Comparison of ENCODE assay signal across 23 cellular contexts in the genomic region with DNA sequence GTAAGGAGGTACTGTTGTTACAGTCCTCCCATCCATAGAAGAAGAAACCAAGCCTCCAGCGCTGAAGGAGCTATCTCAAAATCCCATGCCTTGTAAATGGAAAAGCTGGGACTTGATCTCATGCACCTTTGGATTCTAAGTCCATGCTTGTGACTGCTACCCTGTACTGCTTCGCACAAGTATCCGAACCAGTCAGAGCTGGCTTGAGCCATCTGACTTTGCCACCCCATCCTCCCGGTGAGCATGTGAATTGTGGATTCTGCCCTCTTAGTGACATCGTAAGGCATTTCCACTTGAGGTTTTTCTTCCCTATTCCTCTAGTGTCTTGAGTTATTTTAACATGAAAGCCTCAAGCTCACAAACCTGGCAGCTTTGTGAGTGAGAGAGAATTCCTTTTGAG. TPM values are rescaled to one million over a fixed set of nuclear protein-coding genes. Genes with fewer than 3 reads are reported as not detected.
DNase-seq lines count a peak whose midpoint lies in the region; ATAC-seq and TF ChIP-seq lines count a peak whose summit lies in the region.
"Had no signal": no experiment of that assay in that cellular context is flagged by ENCODE, and none has a peak within 500 bp of the region (broad histone marks: within the 10 kb centered on the region; RNA-seq: fewer than 3 reads in every experiment).

No MANE protein-coding gene starts in this region.

- H3K9me3 ChIP-seq in right atrium auricular region (no peaks in the 10 kb centered on the region), gastroesophageal sphincter (no peaks in the 10 kb centered on the region), sigmoid colon (no peaks in the 10 kb centered on the region), testis (no peaks in the 10 kb centered on the region)
- H3K9me3 ChIP-seq: A549, BE2C, MG63 had no signal

- WGBS in gastroesophageal sphincter (ENCODE audit: low coverage in 1 of 2), 2 donors, result 20 to 37% methylated on average over 4 of the region's 5 CpGs
- WGBS in sigmoid colon, 2 donors, result 85 to 88% methylated on average over 5 of the region's 5 CpGs
- 63% methylated on average over 5 of the region's 5 CpGs for WGBS in urinary bladder
- WGBS in testis, 2 donors, result 88 to 91% methylated on average over 4 to 5 of the region's 5 CpGs

- H3K4me3 ChIP-seq in right atrium auricular region (no peak overlapping the region), gastroesophageal sphincter (peak overlapping the region in 1 of 2 donors; percentile 38), sigmoid colon (peak overlapping the region in 3 of 4 donors; percentile 15 to 39 (median 23)), urinary bladder (ENCODE audit: low read depth, low read length) (peak overlapping the region; percentile 1), testis (no peak overlapping the region)
- H3K4me3 ChIP-seq: A549, GM23248, K562, MG63 had no signal

- H3K4me1 ChIP-seq in right atrium auricular region (peaks cover 0 to 63% of the 10 kb centered on the region in 2 donors), gastroesophageal sphincter (peaks cover 3 to 96% (median 8%) of the 10 kb centered on the region in 3 donors), sigmoid colon (peaks cover 0 to 90% (median 72%) of the 10 kb centered on the region in 4 donors), urinary bladder (ENCODE audit: insufficient read depth) (no peaks in the 10 kb centered on the region), testis (no peaks in the 10 kb centered on the region)
- H3K4me1 ChIP-seq: A549, BE2C had no signal

- TF ChIP-seq CTCF in right atrium auricular region (IDR thresholded peaks at IDR 0.05), result no peak
- TF ChIP-seq CTCF in gastroesophageal sphincter (IDR thresholded peaks at IDR 0.05), result no peak
- TF ChIP-seq CTCF in sigmoid colon (IDR thresholded peaks at IDR 0.05), result no peak
- TF ChIP-seq CTCF in testis (IDR thresholded peaks at IDR 0.05), result no peak

- H3K27ac ChIP-seq in right atrium auricular region, result peak overlapping the region; percentile 79 to 81
- peak overlapping the region; percentile 88 to 96 (median 91) for H3K27ac ChIP-seq in gastroesophageal sphincter
- peak overlapping the region; percentile 78 to 88 (median 81) for H3K27ac ChIP-seq in sigmoid colon
- H3K27ac ChIP-seq in urinary bladder (ENCODE audit: low read depth), result peak overlapping the region; percentile 24
- H3K27ac ChIP-seq in testis, result no peak overlapping the region
- H3K27ac ChIP-seq: A549, GM23248 had no signal

- no peaks in the 10 kb centered on the region for H3K36me3 ChIP-seq in right atrium auricular region
- no peaks in the 10 kb centered on the region for H3K36me3 ChIP-seq in gastroesophageal sphincter
- H3K36me3 ChIP-seq in sigmoid colon, result no peaks in the 10 kb centered on the region
- no peaks in the 10 kb centered on the region for H3K36me3 ChIP-seq in urinary bladder (ENCODE audit: insufficient read depth)
- H3K36me3 ChIP-seq in testis (ENCODE audit: low read depth, missing control alignments), result no peaks in the 10 kb centered on the region
- H3K36me3 ChIP-seq: BE2C, MG63 had no signal

- ATAC-seq in left cardiac atrium (no peak), gastroesophageal sphincter (peak; percentile 61)
- ATAC-seq: A549, K562 had no signal

- TF ChIP-seq EP300 in gastroesophageal sphincter (IDR thresholded peaks at IDR 0.05) (no peak), sigmoid colon (IDR thresholded peaks at IDR 0.05) (no peak)

- intact Hi-C loops in left cardiac atrium (cut with DNase I), result loop anchor here (5.0 to 10.0 kb wide), 2 partner anchors 51 to 54 kb away; no protein-coding TSS in a partner anchor
- intact Hi-C loops in sigmoid colon (cut with DNase I), result loop anchor here (5.0 kb wide), 2 partner anchors 46 to 259 kb away; no protein-coding TSS in a partner anchor
- intact Hi-C loops in testis (cut with DNase I; ENCODE audit: low total_unique reads), result no loop called here

- H3K27me3 ChIP-seq in right atrium auricular region (no peaks in the 10 kb centered on the region), gastroesophageal sphincter (no peaks in the 10 kb centered on the region), sigmoid colon (no peaks in the 10 kb centered on the region), testis (no peaks in the 10 kb centered on the region)
- H3K27me3 ChIP-seq: BE2C, MG63 had no signal

- TF ChIP-seq POLR2A in gastroesophageal sphincter (IDR thresholded peaks at IDR 0.05) (no peak), sigmoid colon (IDR thresholded peaks at IDR 0.05) (no peak), testis (IDR thresholded peaks at IDR 0.05) (no peak)

- no peak for DNase-seq in right atrium auricular region (ENCODE audit: low spot score)
- no peak for DNase-seq in left cardiac atrium
- no peak for DNase-seq in sigmoid colon
- DNase-seq in RPMI8226, result no peak
- no peak for DNase-seq in activated CD8-positive, alpha-beta memory T cell treated with anti-CD3 and anti-CD28 coated beads, Interleukin-2, amount 50 U/mL, for 4 hours
- DNase-seq in testis, result no peak
- DNase-seq: BE2C, DMS79, GM23248, H9, HFFc6, MG63, NCI-H1417 treated with DMSO at 0.1 percent for 48 hours, NCI-H187, NCI-H446, NCI-H526, SIG-M5 had no signal

RNA-seq across cellular contexts. Expression of gene MYOCD, which starts 15.3 kb away (rescaled TPM):
- total RNA-seq in right atrium auricular region (10 to 100 TPM; 50.6 to 65.1 TPM), left cardiac atrium (10 to 100 TPM; 36.0 to 38.7 TPM), gastroesophageal sphincter (100 to 1,000 TPM in 3 of 4 donors, 10 to 100 TPM in 1; 93.0 to 219 (median 120) TPM), sigmoid colon (100 to 1,000 TPM; 108 to 168 (median 120) TPM), urinary bladder (59.5 TPM), testis (10 to 100 TPM in 1 of 2 donors, 1 to 10 TPM in 1; 7.6 to 13.3 TPM)
- polyA plus RNA-seq in sigmoid colon (1 to 10 TPM in 1 of 3 donors, under 1 TPM in 2; 0.46 to 5.9 (median 0.60) TPM), urinary bladder (59.4 TPM), testis (ENCODE audit: insufficient read depth, low read depth, low replicate concordance) (7.3 TPM)
- total RNA-seq: K562, LHCN-M2, RPMI7951 had no signal
- polyA plus RNA-seq: K562 had no signal

Comparison
In these comparisons a context has a peak if more than half of its experiments do, and no peak if none do; other contexts are left out.
1. H3K27ac ChIP-seq: peak in right atrium auricular region (2 of 2), gastroesophageal sphincter (4 of 4), sigmoid colon (4 of 4) and urinary bladder (single experiment); none in testis (0 of 2).
2. H3K4me3 ChIP-seq: peak in sigmoid colon (3 of 4) and urinary bladder (single experiment); none in right atrium auricular region (0 of 2) and testis (0 of 2).